Comparison of ENCODE assay signal across 23 cellular contexts in genomic region chr4:153909672-153910071, GRCh38.
"Had no signal": no experiment of that assay in that cellular context is flagged by ENCODE, and none has a peak within 500 bp of the region (broad histone marks: within the 10 kb centered on the region; RNA-seq: fewer than 3 reads in every experiment).

No MANE protein-coding gene starts in this region.

- ATAC-seq: K562, Panc1, PC-3, T-cell had no signal

- H3K27ac Mint-ChIP-seq: IgD-negative memory B cell, T-cell had no signal

- H3K9me3 Mint-ChIP-seq: IgD-negative memory B cell, T-cell had no signal

- H3K4me3 ChIP-seq: K562 had no signal

- H3K9ac ChIP-seq: KMS-11, SK-N-SH had no signal

- H3K27me3 Mint-ChIP-seq: IgD-negative memory B cell had no signal

- H3K36me3 Mint-ChIP-seq: IgD-negative memory B cell, T-cell had no signal

- H3K4me2 ChIP-seq: KMS-11, SK-N-SH had no signal

- DNase-seq: Kasumi-1, NCI-H1092, NCI-H1105 treated with DMSO at 0.1 percent for 48 hours, NCI-H1417 treated with DMSO at 0.1 percent for 48 hours, NCI-H1694, NCI-H187 treated with DMSO at 0.1 percent for 48 hours, NCI-H2081, NCI-H2107, NCI-H2227 treated with DMSO at 0.1 percent for 48 hours, NCI-H524, NCI-H526 treated with DMSO at 0.1 percent for 48 hours, NCI-H748 treated with DMSO at 0.1 percent for 48 hours, PC-3, SHP77, SK-N-SH, SW 1271, T-cell had no signal

- H3K9me3 ChIP-seq: SK-N-SH had no signal

- H3K9me2 ChIP-seq: SK-N-SH had no signal

- H3K4me3 Mint-ChIP-seq: IgD-negative memory B cell, T-cell had no signal

- H3K27ac ChIP-seq: HL-60, KMS-11, RWPE1 had no signal
